ENCODE assay signal across 27 cellular contexts in the genomic region with DNA sequence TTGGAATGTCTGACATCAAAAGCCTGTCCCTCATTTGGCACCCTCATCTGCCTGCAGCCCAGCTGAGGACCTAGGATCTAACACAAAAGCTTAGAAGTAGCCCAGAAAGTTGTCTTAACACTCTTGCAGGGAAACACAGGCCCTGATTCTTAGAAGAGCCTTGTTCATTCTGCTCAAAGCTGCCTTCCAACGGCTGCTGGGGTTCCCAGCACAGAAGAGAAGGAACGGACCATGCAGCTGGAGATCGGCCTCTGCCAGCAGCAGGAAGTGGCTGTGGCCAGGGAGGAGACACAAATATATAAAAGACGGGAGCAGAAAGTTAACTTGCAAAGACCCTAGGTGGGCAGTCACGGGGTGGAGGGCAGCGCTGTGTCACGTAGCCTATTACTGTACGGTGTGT. TPM values are rescaled to one million over a fixed set of nuclear protein-coding genes. Genes with fewer than 3 reads are reported as not detected.
"Had no signal": no experiment of that assay in that cellular context is flagged by ENCODE, and none has a peak within 500 bp of the region (broad histone marks: within the 10 kb centered on the region; RNA-seq: fewer than 3 reads in every experiment).

No MANE protein-coding gene starts in this region.

- H3K36me3 Mint-ChIP-seq: brain had no signal

- ATAC-seq: PC-3, SK-N-SH treated with all-trans-retinoic acid at 6 μM for 48 hours had no signal

- H3K4me3 Mint-ChIP-seq: activated B cell treated with CpG ODN at 0.5 μM for 24 hours; activated naive CD4-positive, alpha-beta T cell treated with anti-CD3 and anti-CD28 coated beads, Interleukin-2, amount 50 U/mL, for 24 hours; brain; central memory CD8-positive, alpha-beta T cell had no signal

- DNase-seq: activated B cell treated with CpG ODN at 0.5 μM for 24 hours; activated CD4-positive, alpha-beta T cell treated with anti-CD3 and anti-CD28 coated beads for 1 hour; activated CD4-positive, alpha-beta T cell treated with anti-CD3 and anti-CD28 coated beads, Interleukin-2, amount 50 U/mL, for 4 hours; activated CD8-positive, alpha-beta memory T cell treated with anti-CD3 and anti-CD28 coated beads for 24 hours; activated effector memory CD4-positive, alpha-beta T cell treated with Interleukin-2 at 50 U/mL for 16 hours; activated naive CD4-positive, alpha-beta T cell; activated T-cell treated with anti-CD3 and anti-CD28 coated beads for 4 hours; IMR-90; KG1; NCI-H1092; NCI-H1417 treated with DMSO at 0.1 percent for 48 hours; NCI-H1694; NCI-H2029; NCI-H345; NCI-H510A; NCI-H526 treated with DMSO at 0.1 percent for 48 hours; NCI-H82; PC-3; SHP77; T-helper 2 cell; T1000 had no signal

- H3K4me1 Mint-ChIP-seq: activated B cell treated with CpG ODN at 0.5 μM for 24 hours; central memory CD8-positive, alpha-beta T cell had no signal

- H3K27me3 Mint-ChIP-seq: activated B cell treated with CpG ODN at 0.5 μM for 24 hours; activated naive CD4-positive, alpha-beta T cell treated with anti-CD3 and anti-CD28 coated beads, Interleukin-2, amount 50 U/mL, for 24 hours; central memory CD8-positive, alpha-beta T cell had no signal

- H3K9me3 Mint-ChIP-seq: activated B cell treated with CpG ODN at 0.5 μM for 24 hours; activated naive CD4-positive, alpha-beta T cell treated with anti-CD3 and anti-CD28 coated beads, Interleukin-2, amount 50 U/mL, for 24 hours; brain; central memory CD8-positive, alpha-beta T cell had no signal

- H3K27ac Mint-ChIP-seq: activated B cell treated with CpG ODN at 0.5 μM for 24 hours; activated naive CD4-positive, alpha-beta T cell treated with anti-CD3 and anti-CD28 coated beads, Interleukin-2, amount 50 U/mL, for 24 hours; brain had no signal

RNA-seq across cellular contexts. Expression of a gene that starts 55.2 kb away (rescaled TPM):
- total RNA-seq: astrocyte, IMR-90, MCF 10A, PC-3 had no signal
